In the genomic region with DNA sequence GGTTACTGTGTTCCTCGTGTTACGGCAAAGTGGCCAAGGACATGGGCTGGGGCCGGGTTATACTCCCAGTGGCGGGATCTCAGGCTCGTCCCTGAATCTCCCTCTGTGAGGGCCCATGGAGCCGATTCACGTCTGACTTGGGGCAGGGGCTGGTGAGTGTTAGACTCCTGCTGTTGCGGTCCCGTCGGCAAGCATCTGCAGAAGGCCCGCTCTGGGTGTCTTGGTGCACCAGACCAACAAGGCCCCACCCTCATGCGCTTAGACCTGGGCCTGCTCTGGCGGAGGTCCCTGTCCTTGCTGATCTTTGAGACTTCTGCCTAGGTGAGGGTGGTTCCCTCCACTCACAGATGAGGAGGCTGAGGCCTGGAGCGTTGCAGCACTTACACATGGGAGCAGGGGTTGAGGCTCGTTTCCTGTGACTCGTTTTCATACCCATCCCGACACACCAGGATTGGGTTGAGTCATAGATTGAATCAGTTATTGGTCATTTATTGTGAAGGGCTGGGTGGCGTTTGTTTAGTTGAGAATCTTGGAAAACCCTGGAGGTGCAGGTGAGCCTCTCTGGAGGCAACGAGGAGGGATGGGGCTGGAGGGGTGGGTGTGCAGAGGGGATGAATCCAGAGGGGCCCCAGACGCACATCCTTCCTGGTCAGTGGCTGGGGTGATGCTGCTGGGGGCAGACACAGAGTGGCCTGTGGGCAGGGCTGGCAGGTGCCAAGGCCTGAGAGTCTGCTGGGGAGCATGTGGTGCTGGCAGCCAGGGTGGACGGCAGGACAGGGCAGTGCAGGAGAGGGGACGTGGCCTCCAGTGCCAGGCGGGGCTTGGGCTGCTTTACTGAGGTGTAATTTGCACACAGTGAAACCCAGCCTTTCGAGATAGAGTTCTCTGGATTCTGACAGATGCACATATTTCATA, we compare ENCODE assay signal across 1 cellular context.
TF ChIP-seq lines count a peak whose summit lies in the region.

No MANE protein-coding gene starts in this region.

TF ChIP-seq in GM12878, 131 proteins besides CTCF, POLR2A, EP300 and RAD21:
- TF ChIP-seq EZH2 (IDR thresholded peaks at IDR 0.05; ENCODE audit: borderline replicate concordance, control insufficient read depth, low read depth, low read length) (no peak), HCFC1 (IDR thresholded peaks at IDR 0.05; ENCODE audit: low read length) (no peak), RFX5 (IDR thresholded peaks at IDR 0.05; ENCODE audit: low read depth, low read length) (no peak), RUNX3 (IDR thresholded peaks at IDR 0.05; ENCODE audit: low read length) (no peak), SIN3A (IDR thresholded peaks at IDR 0.05; ENCODE audit: low read depth, low read length) (no peak), FOXK2 (IDR thresholded peaks at IDR 0.05) (no peak), POLR2AphosphoS5 (IDR thresholded peaks at IDR 0.05; ENCODE audit: low read length) (no peak), FOS (IDR thresholded peaks at IDR 0.05; ENCODE audit: borderline replicate concordance, extremely low read depth, insufficient read length) (no peak), TBL1XR1 (IDR thresholded peaks at IDR 0.05; ENCODE audit: low read depth, low read length) (no peak), MYC (IDR thresholded peaks at IDR 0.05; ENCODE audit: insufficient read depth, insufficient read length, insufficient replicate concordance, low read length, severe bottlenecking) (no peak), CEBPB (IDR thresholded peaks at IDR 0.05; ENCODE audit: borderline replicate concordance in 1 of 2, low read depth in 2 of 2, low read length in 2 of 2) (no peak), STAT3 (IDR thresholded peaks at IDR 0.05; ENCODE audit: low read depth, low read length) (no peak)
